ENCODE assay signal across 8 cellular contexts in the genomic region with DNA sequence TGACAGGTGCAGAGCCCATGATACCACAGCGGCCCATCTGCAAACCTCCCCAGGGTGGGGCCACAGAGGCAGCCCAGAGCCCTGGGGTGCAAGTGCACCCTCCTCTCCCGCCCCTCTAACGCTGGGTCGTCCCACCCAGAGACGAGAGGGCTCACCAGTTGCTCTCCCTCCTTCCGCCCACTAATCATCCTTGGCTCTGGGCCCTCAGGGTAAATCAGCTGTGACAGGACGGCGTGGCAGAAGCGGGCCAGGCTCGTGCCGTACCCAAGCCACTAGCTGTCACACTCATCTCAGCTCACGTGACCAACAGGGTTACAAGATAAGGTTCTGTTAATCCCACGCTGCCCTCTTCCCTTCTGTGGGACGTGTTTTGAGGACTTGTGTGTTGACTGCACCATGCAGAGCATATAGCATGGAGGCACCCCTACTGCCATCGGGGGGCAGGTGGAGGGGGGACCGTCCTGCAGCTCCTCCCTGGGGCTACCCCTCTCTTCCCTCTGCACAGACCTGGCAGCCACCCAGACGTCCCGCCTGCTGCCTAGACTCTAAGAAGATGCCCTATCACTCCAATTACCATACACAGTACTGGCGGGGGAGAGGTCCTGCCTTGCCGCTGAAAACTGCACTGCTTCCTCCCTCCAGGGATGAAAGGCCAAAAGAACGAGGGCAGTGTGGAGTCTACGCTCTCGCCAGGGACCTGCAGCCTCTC. TPM values are rescaled to one million over a fixed set of nuclear protein-coding genes. Genes with fewer than 3 reads are reported as not detected.
DNase-seq lines count a peak whose midpoint lies in the region; ATAC-seq and TF ChIP-seq lines count a peak whose summit lies in the region.

No MANE protein-coding gene starts in this region.

- peak overlapping the region; percentile 91 to 95 for H3K27ac Mint-ChIP-seq in activated naive CD4-positive, alpha-beta T cell treated with anti-CD3 and anti-CD28 coated beads, Interleukin-2, amount 50 U/mL, for 72 hours

- DNase-seq in HT-29 (ENCODE audit: low spot score) (peak; percentile 57), SK-MEL-5 (ENCODE audit: low read depth, low spot score) (peak; percentile 25), right atrium auricular region (ENCODE audit: low spot score) (peak; percentile 81), mucosa of gallbladder (ENCODE audit: low spot score) (no peak)
- peak; percentile 52 to 72 for DNase-seq in activated naive CD4-positive, alpha-beta T cell treated with anti-CD3 and anti-CD28 coated beads, Interleukin-2, amount 50 U/mL, for 72 hours (ENCODE audit: low spot score in 2 of 2)

- H3K4me1 ChIP-seq in ACC112 (ENCODE audit: control insufficient read depth, insufficient read depth, low read length, unreplicated experiment) (peaks cover 18% of the 10 kb centered on the region), right atrium auricular region (peaks cover 0 to 41% of the 10 kb centered on the region in 2 donors), skeletal muscle satellite cell (ENCODE audit: control insufficient read depth, insufficient read depth, low read length) (peaks cover 39% of the 10 kb centered on the region)

- H3K27me3 ChIP-seq in ACC112 (ENCODE audit: insufficient read depth, low read length) (no peaks in the 10 kb centered on the region), right atrium auricular region (no peaks in the 10 kb centered on the region), skeletal muscle satellite cell (ENCODE audit: control insufficient read depth, insufficient read depth, low read length) (no peaks in the 10 kb centered on the region)

- H2AFZ ChIP-seq in ACC112 (ENCODE audit: low read length, unreplicated experiment), result no peak overlapping the region

- H3K9me3 ChIP-seq in right atrium auricular region (no peaks in the 10 kb centered on the region), skeletal muscle satellite cell (replicated peaks; ENCODE audit: low read length) (no peaks in the 10 kb centered on the region)

- peak overlapping the region; percentile 82 for H3K4me3 ChIP-seq in ACC112 (ENCODE audit: low read depth, low read length)
- peak overlapping the region; percentile 64 to 79 for H3K4me3 ChIP-seq in right atrium auricular region
- H3K4me3 ChIP-seq in skeletal muscle satellite cell (ENCODE audit: low read length), result peak overlapping the region; percentile 73

- H3K9me3 Mint-ChIP-seq in activated naive CD4-positive, alpha-beta T cell treated with anti-CD3 and anti-CD28 coated beads, Interleukin-2, amount 50 U/mL, for 72 hours, result no peaks in the 10 kb centered on the region

- peak; percentile 21 for ATAC-seq in GM18858 (IDR thresholded peaks at IDR 0.05; ENCODE audit: unreplicated experiment)
- ATAC-seq in activated naive CD4-positive, alpha-beta T cell treated with anti-CD3 and anti-CD28 coated beads, Interleukin-2, amount 50 U/mL, for 72 hours, result peak; percentile 25 to 48

- no peak for TF ChIP-seq CTCF in right atrium auricular region (IDR thresholded peaks at IDR 0.05)

- H3K79me2 ChIP-seq in ACC112 (ENCODE audit: control insufficient read depth, insufficient read depth, low read length, unreplicated experiment), result no peaks in the 10 kb centered on the region

- H3K36me3 Mint-ChIP-seq in activated naive CD4-positive, alpha-beta T cell treated with anti-CD3 and anti-CD28 coated beads, Interleukin-2, amount 50 U/mL, for 72 hours, result peaks cover 0 to 9% of the 10 kb centered on the region in 2 donors

- no peaks in the 10 kb centered on the region for H3K36me3 ChIP-seq in ACC112 (ENCODE audit: insufficient read depth, low read length)
- no peaks in the 10 kb centered on the region for H3K36me3 ChIP-seq in right atrium auricular region
- no peaks in the 10 kb centered on the region for H3K36me3 ChIP-seq in skeletal muscle satellite cell (ENCODE audit: insufficient read depth, low read length)

- H3K9ac ChIP-seq in skeletal muscle satellite cell (ENCODE audit: low read depth, low read length), result peak overlapping the region; percentile 38

- H3K27ac ChIP-seq in ACC112 (ENCODE audit: low read depth, low read length) (no peak overlapping the region), right atrium auricular region (peak overlapping the region; percentile 81 to 92)

- in situ Hi-C loops in SK-MEL-5 (cut with HindIII; ENCODE audit: low pct_unique_long_range_greater_than_20kb, low sequenced_read_pairs), result no loop called here

- peak overlapping the region; percentile 82 for H3K4me2 ChIP-seq in skeletal muscle satellite cell (ENCODE audit: low read length)

RNA-seq across cellular contexts. Expression of a gene that starts 0.5 kb away (rescaled TPM):
- total RNA-seq in HT-29 (2014; rRNA removed; shearing (Covaris generic)), result 172 and 212 TPM in 2 replicates
- 7.9 and 9.0 TPM in 2 replicates for total RNA-seq in SK-MEL-5 (2014; rRNA removed; shearing (Covaris generic))
- polyA plus RNA-seq in SK-MEL-5 (2015; cell fraction: cytosol; rRNA removed), result 24.5 and 34.4 TPM in 2 replicates
- 46.3 and 83.6 TPM in 2 replicates for polyA plus RNA-seq in SK-MEL-5 (2015; cell fraction: nucleus; rRNA removed)
- total RNA-seq in activated naive CD4-positive, alpha-beta T cell treated with anti-CD3 and anti-CD28 coated beads, Interleukin-2, amount 50 U/mL, for 72 hours, result 10 to 100 TPM; 55.1 to 78.1 TPM
- total RNA-seq in right atrium auricular region, result 10 to 100 TPM; 26.5 to 38.6 TPM
- 5.6 and 8.1 TPM in 2 replicates for total RNA-seq in skeletal muscle satellite cell (2012; rRNA removed)
- 47.3 TPM for total RNA-seq in mucosa of gallbladder
